In the genomic region with DNA sequence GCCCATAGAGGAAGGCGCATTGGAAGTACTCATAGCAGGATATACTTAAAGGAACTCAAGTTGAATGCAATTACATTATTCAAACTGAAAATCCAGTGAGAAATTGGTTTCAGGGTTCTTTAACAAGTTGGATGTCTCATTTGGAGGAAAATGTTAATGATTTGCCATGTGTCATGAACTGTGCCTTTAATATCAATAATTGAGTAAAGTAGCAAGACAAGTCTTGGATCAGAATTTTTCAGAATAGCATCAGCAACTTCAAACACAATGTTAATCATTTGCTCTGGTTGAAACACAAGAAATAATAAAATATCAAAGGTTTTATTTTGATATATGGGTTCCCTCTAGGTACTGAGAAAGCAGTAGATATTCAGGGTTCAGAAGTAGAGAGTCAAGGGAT, we compare ENCODE assay signal across 25 cellular contexts. TPM values are rescaled to one million over a fixed set of nuclear protein-coding genes. Genes with fewer than 3 reads are reported as not detected.
"Had no signal": no experiment of that assay in that cellular context is flagged by ENCODE, and none has a peak within 500 bp of the region (broad histone marks: within the 10 kb centered on the region; RNA-seq: fewer than 3 reads in every experiment).

No MANE protein-coding gene starts in this region.

- FAIRE-seq: K562, RCC 7860 had no signal

- H3K4me3 ChIP-seq: K562, SJSA1, SK-N-MC had no signal

- H3K36me3 Mint-ChIP-seq: IgD-negative memory B cell had no signal

- H3K9ac ChIP-seq: KMS-11 had no signal

- ATAC-seq: K562 had no signal

- H3K36me3 ChIP-seq: SJSA1 had no signal

- H3K9me3 Mint-ChIP-seq: IgD-negative memory B cell had no signal

- H3K9me3 ChIP-seq: SJSA1 had no signal

- H3K4me1 Mint-ChIP-seq: IgD-negative memory B cell had no signal

- H3K27ac ChIP-seq: KMS-11, SJSA1, SK-N-MC had no signal

- DNase-seq: Kasumi-1, MM.1S, NCI-H1092 treated with DMSO at 0.1 percent for 48 hours, NCI-H1436, NCI-H187, NCI-H2029, NCI-H2081 treated with DMSO at 0.1 percent for 48 hours, NCI-H2171, NCI-H226, NCI-H446, NCI-H510A, NCI-H524 treated with DMSO at 0.1 percent for 48 hours, NCI-H69, NCI-H774, Right ventricle myocardium superior, RPMI8226, SIG-M5 had no signal

- H3K27me3 ChIP-seq: SJSA1 had no signal

- H3K27ac Mint-ChIP-seq: IgD-negative memory B cell had no signal

- H3K4me3 Mint-ChIP-seq: IgD-negative memory B cell had no signal

RNA-seq across cellular contexts. Expression of gene POU6F2, which starts 24.5 kb away (rescaled TPM):
- total RNA-seq: HT1080, M059J, Right ventricle myocardium superior, SJSA1 had no signal
- polyA plus RNA-seq: IgD-negative memory B cell had no signal
